In the genomic region with DNA sequence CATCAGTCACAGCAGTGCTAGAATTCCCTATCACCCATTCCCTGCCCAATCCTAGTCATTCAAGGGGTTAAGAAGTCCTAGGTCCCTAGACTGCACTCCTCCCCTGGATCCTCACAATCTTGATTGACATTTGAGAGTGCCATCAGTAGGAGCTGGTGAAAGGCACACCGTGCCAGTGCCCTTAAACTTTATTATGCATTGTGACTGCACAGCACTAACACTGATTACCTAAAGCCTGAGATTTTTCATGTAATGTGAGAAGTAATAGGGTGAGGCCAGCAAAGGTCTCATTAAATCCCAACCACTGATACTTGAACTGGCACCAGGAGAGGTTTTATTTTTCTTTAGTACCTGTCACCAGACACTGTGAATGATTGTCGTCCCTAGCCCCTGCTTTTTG, we compare ENCODE assay signal across 18 cellular contexts. TPM values are rescaled to one million over a fixed set of nuclear protein-coding genes. Genes with fewer than 3 reads are reported as not detected.
"Had no signal": no experiment of that assay in that cellular context is flagged by ENCODE, and none has a peak within 500 bp of the region (broad histone marks: within the 10 kb centered on the region; RNA-seq: fewer than 3 reads in every experiment).

No MANE protein-coding gene starts in this region.

- H3K4me1 Mint-ChIP-seq: activated B cell treated with CpG ODN at 0.5 μM for 24 hours; activated CD4-positive, alpha-beta T cell treated with anti-CD3 and anti-CD28 coated beads, Interleukin-2, amount 10 ng/mL, durations not matched to agents 24 days and 14 days; activated naive CD4-positive, alpha-beta T cell treated with anti-CD3 and anti-CD28 coated beads, Interleukin-2, amount 50 U/mL, for 24 hours; stimulated activated naive CD8-positive, alpha-beta T cell treated with anti-CD3 and anti-CD28 coated beads, Interleukin-15, amount 100 ng/mL, for 72 hours had no signal

- H3K27ac Mint-ChIP-seq: activated B cell treated with CpG ODN at 0.5 μM for 24 hours; activated CD4-positive, alpha-beta T cell treated with anti-CD3 and anti-CD28 coated beads, Interleukin-2, amount 10 ng/mL, durations not matched to agents 24 days and 14 days; activated CD8-positive, alpha-beta T cell treated with anti-CD3 and anti-CD28 coated beads, Interleukin-2, amount 10 ng/mL, durations not matched to agents 7 days and 5 days; activated naive CD4-positive, alpha-beta T cell treated with anti-CD3 and anti-CD28 coated beads, Interleukin-2, amount 50 U/mL, for 24 hours; type B pancreatic cell had no signal

- H3K27me3 Mint-ChIP-seq: stimulated activated naive CD8-positive, alpha-beta T cell treated with anti-CD3 and anti-CD28 coated beads, Interleukin-15, amount 100 ng/mL, for 72 hours; type B pancreatic cell had no signal

- FAIRE-seq: colon had no signal

- H3K36me3 ChIP-seq: adrenal gland, gastroesophageal sphincter, ovary had no signal

- ATAC-seq: activated CD8-positive, alpha-beta T cell treated with anti-CD3 and anti-CD28 coated beads, Interleukin-2, amount 10 ng/mL, durations not matched to agents 7 days and 5 days; gastroesophageal sphincter; left cardiac atrium; stimulated activated naive CD8-positive, alpha-beta T cell treated with anti-CD3 and anti-CD28 coated beads, Interleukin-15, amount 100 ng/mL, for 72 hours had no signal

- H3K4me3 Mint-ChIP-seq: activated B cell treated with CpG ODN at 0.5 μM for 24 hours; activated CD4-positive, alpha-beta T cell treated with anti-CD3 and anti-CD28 coated beads, Interleukin-2, amount 10 ng/mL, durations not matched to agents 24 days and 14 days; activated CD8-positive, alpha-beta T cell treated with anti-CD3 and anti-CD28 coated beads, Interleukin-2, amount 10 ng/mL, durations not matched to agents 7 days and 5 days; activated naive CD4-positive, alpha-beta T cell treated with anti-CD3 and anti-CD28 coated beads, Interleukin-2, amount 50 U/mL, for 24 hours; stimulated activated naive CD8-positive, alpha-beta T cell treated with anti-CD3 and anti-CD28 coated beads, Interleukin-15, amount 100 ng/mL, for 72 hours; type B pancreatic cell had no signal

- H3K9me3 Mint-ChIP-seq: activated CD4-positive, alpha-beta T cell treated with anti-CD3 and anti-CD28 coated beads, Interleukin-2, amount 10 ng/mL, durations not matched to agents 24 days and 14 days; activated naive CD4-positive, alpha-beta T cell treated with anti-CD3 and anti-CD28 coated beads, Interleukin-2, amount 50 U/mL, for 24 hours; stimulated activated naive CD8-positive, alpha-beta T cell treated with anti-CD3 and anti-CD28 coated beads, Interleukin-15, amount 100 ng/mL, for 72 hours; type B pancreatic cell had no signal

- H3K36me3 Mint-ChIP-seq: activated naive CD4-positive, alpha-beta T cell treated with anti-CD3 and anti-CD28 coated beads, Interleukin-2, amount 50 U/mL, for 24 hours had no signal

- H3K27ac ChIP-seq: adrenal gland, gastroesophageal sphincter, ovary had no signal

- DNase-seq: activated B cell treated with CpG ODN at 0.5 μM for 24 hours; activated CD4-positive, alpha-beta T cell treated with anti-CD3 and anti-CD28 coated beads, Interleukin-2, amount 10 ng/mL, durations not matched to agents 24 days and 14 days; activated CD8-positive, alpha-beta memory T cell treated with anti-CD3 and anti-CD28 coated beads, Interleukin-2, amount 50 U/mL, for 4 hours; activated CD8-positive, alpha-beta T cell treated with anti-CD3 and anti-CD28 coated beads, Interleukin-2, amount 10 ng/mL, durations not matched to agents 7 days and 5 days; activated effector memory CD4-positive, alpha-beta T cell treated with anti-CD3 and anti-CD28 coated beads, Interleukin-2, amount 50 U/mL, for 16 hours; activated T-cell treated with anti-CD3 and anti-CD28 coated beads, Interleukin-2, amount 50 U/mL, for 48 hours; adrenal gland; erythroblast; left cardiac atrium; midbrain; ovary; stimulated activated CD4-positive, alpha-beta T cell treated with anti-CD3 and anti-CD28 coated beads, Interleukin-1b, Interleukin-23, amount 100 ng/mL, for 48 hours; stimulated activated naive CD8-positive, alpha-beta T cell treated with anti-CD3 and anti-CD28 coated beads, Interleukin-15, amount 100 ng/mL, for 72 hours had no signal

- H3K9me3 ChIP-seq: adrenal gland, gastroesophageal sphincter, ovary had no signal

- H3K27me3 ChIP-seq: adrenal gland, gastroesophageal sphincter, ovary had no signal

- H3K4me3 ChIP-seq: adrenal gland, gastroesophageal sphincter, lung, ovary had no signal

RNA-seq across cellular contexts. Expression of a gene that starts 16.3 kb away (rescaled TPM):
- total RNA-seq: activated B cell treated with CpG ODN at 0.5 μM for 24 hours; activated CD4-positive, alpha-beta T cell treated with anti-CD3 and anti-CD28 coated beads, Interleukin-2, amount 10 ng/mL, durations not matched to agents 24 days and 14 days; activated CD8-positive, alpha-beta T cell treated with anti-CD3 and anti-CD28 coated beads, Interleukin-2, amount 10 ng/mL, durations not matched to agents 7 days and 5 days had no signal
